Comparison of ENCODE assay signal across 26 cellular contexts in genomic region chr1:107943694-107944093, GRCh38. TPM values are rescaled to one million over a fixed set of nuclear protein-coding genes. Genes with fewer than 3 reads are reported as not detected.
DNase-seq lines count a peak whose midpoint lies in the region; ATAC-seq and TF ChIP-seq lines count a peak whose summit lies in the region.
"Had no signal": no experiment of that assay in that cellular context is flagged by ENCODE, and none has a peak within 500 bp of the region (broad histone marks: within the 10 kb centered on the region; RNA-seq: fewer than 3 reads in every experiment).

No MANE protein-coding gene starts in this region.

- peak in 1 of 2 donors; percentile 8 for DNase-seq in activated T-cell treated with anti-CD3 and anti-CD28 coated beads, Interleukin-2, amount 50 U/mL, for 72 hours
- no peak for DNase-seq in activated T-cell treated with anti-CD3 and anti-CD28 coated beads, Interleukin-2, amount 50 U/mL, for 48 hours
- DNase-seq in activated B cell treated with CpG ODN at 0.5 μM for 24 hours (no peak), naive B cell (no peak), COR-L47 (lab: John Stamatoyannopoulos, UW) (no peak), iPS-NIHi11 (ENCODE audit: low spot score) (no peak)
- DNase-seq: activated CD4-positive, alpha-beta memory T cell treated with anti-CD3 and anti-CD28 coated beads, Interleukin-2, amount 10 ng/mL, durations not matched to agents 7 days and 5 days; activated naive CD4-positive, alpha-beta T cell treated with Interleukin-2 at 50 U/mL for 16 hours; DMS153; effector CD4-positive, alpha-beta T cell; mucosa of descending colon; NCI-H1048; NCI-H1694; NCI-H2171; NCI-H510A; Right ventricle myocardium superior; sigmoid colon; stimulated activated CD4-positive, alpha-beta T cell treated with anti-CD3 and anti-CD28 coated beads, Interleukin-4, amount 100 ng/mL, for 24 hours; stimulated activated naive CD4-positive, alpha-beta T cell; T1000 had no signal

- H3K4me1 ChIP-seq in thymus (ENCODE audit: control insufficient read depth, insufficient read depth, low read length), result peaks cover 19% of the 10 kb centered on the region
- H3K4me1 ChIP-seq: sigmoid colon, vagina had no signal

- WGBS in thymus, result 14% methylated on average over 4 of the region's 4 CpGs

- H3K9me3 ChIP-seq in thymus (ENCODE audit: control insufficient read depth), result no peaks in the 10 kb centered on the region
- H3K9me3 ChIP-seq: breast epithelium, mucosa of descending colon, sigmoid colon, thoracic aorta, vagina had no signal

- H3K9me3 Mint-ChIP-seq in activated T-cell treated with anti-CD3 and anti-CD28 coated beads, Interleukin-2, amount 50 U/mL, for 72 hours, result peaks cover 0 to 2% of the 10 kb centered on the region in 2 donors
- H3K9me3 Mint-ChIP-seq in activated B cell treated with CpG ODN at 0.5 μM for 24 hours (no peaks in the 10 kb centered on the region), naive B cell (no peaks in the 10 kb centered on the region)
- H3K9me3 Mint-ChIP-seq: activated CD4-positive, alpha-beta memory T cell treated with anti-CD3 and anti-CD28 coated beads, Interleukin-2, amount 10 ng/mL, durations not matched to agents 7 days and 5 days had no signal

- CTCF ChIA-PET in activated B cell treated with CpG ODN at 0.5 μM for 24 hours (lab: Charles Lee), result no interaction called here

- H3K4me1 Mint-ChIP-seq in activated T-cell treated with anti-CD3 and anti-CD28 coated beads, Interleukin-2, amount 50 U/mL, for 72 hours (ENCODE audit: low read depth), result peaks cover 48% of the 10 kb centered on the region
- peaks cover 74% of the 10 kb centered on the region for H3K4me1 Mint-ChIP-seq in activated B cell treated with CpG ODN at 0.5 μM for 24 hours
- H3K4me1 Mint-ChIP-seq in naive B cell, result peaks cover 71 to 88% (median 84%) of the 10 kb centered on the region in 3 donors

- H3K27ac Mint-ChIP-seq in activated T-cell treated with anti-CD3 and anti-CD28 coated beads, Interleukin-2, amount 50 U/mL, for 72 hours, result peak overlapping the region; percentile 5
- H3K27ac Mint-ChIP-seq in activated B cell treated with CpG ODN at 0.5 μM for 24 hours, result peak overlapping the region; percentile 50
- peak overlapping the region in 5 of 6 donors; percentile 4 to 95 (median 71) for H3K27ac Mint-ChIP-seq in naive B cell
- H3K27ac Mint-ChIP-seq: activated CD4-positive, alpha-beta memory T cell treated with anti-CD3 and anti-CD28 coated beads, Interleukin-2, amount 10 ng/mL, durations not matched to agents 7 days and 5 days had no signal

- no peak overlapping the region for H3K4me3 Mint-ChIP-seq in activated T-cell treated with anti-CD3 and anti-CD28 coated beads, Interleukin-2, amount 50 U/mL, for 72 hours
- no peak overlapping the region for H3K4me3 Mint-ChIP-seq in activated B cell treated with CpG ODN at 0.5 μM for 24 hours
- peak overlapping the region in 2 of 8 donors; percentile 11 to 54 for H3K4me3 Mint-ChIP-seq in naive B cell
- H3K4me3 Mint-ChIP-seq: activated CD4-positive, alpha-beta memory T cell treated with anti-CD3 and anti-CD28 coated beads, Interleukin-2, amount 10 ng/mL, durations not matched to agents 7 days and 5 days had no signal

- no peaks in the 10 kb centered on the region for H3K36me3 Mint-ChIP-seq in activated T-cell treated with anti-CD3 and anti-CD28 coated beads, Interleukin-2, amount 50 U/mL, for 72 hours (ENCODE audit: insufficient read depth in 2 of 2)
- peaks cover 11% of the 10 kb centered on the region for H3K36me3 Mint-ChIP-seq in activated B cell treated with CpG ODN at 0.5 μM for 24 hours (ENCODE audit: low read depth)
- peaks cover 7 to 11% of the 10 kb centered on the region in 2 donors for H3K36me3 Mint-ChIP-seq in naive B cell

- no peaks in the 10 kb centered on the region for H3K36me3 ChIP-seq in thymus (ENCODE audit: control insufficient read depth, insufficient read depth)
- H3K36me3 ChIP-seq: breast epithelium, sigmoid colon, thoracic aorta, vagina had no signal

- H3K27me3 ChIP-seq in thymus (ENCODE audit: control insufficient read depth, insufficient read depth), result no peaks in the 10 kb centered on the region
- H3K27me3 ChIP-seq: breast epithelium, sigmoid colon, vagina had no signal

- intact Hi-C loops in activated B cell treated with CpG ODN at 0.5 μM for 24 hours (cut with micrococcal nuclease), result no loop called here

- H3K4me3 ChIP-seq in thymus (ENCODE audit: low read length), result no peak overlapping the region
- H3K4me3 ChIP-seq: breast epithelium, lung, mucosa of descending colon, sigmoid colon, thoracic aorta, vagina had no signal

- H3K27ac ChIP-seq in thymus (ENCODE audit: low read depth), result peak overlapping the region; percentile 78
- H3K27ac ChIP-seq: breast epithelium, sigmoid colon, thoracic aorta, vagina had no signal

- POLR2A ChIA-PET in activated B cell treated with CpG ODN at 0.5 μM for 24 hours (lab: Charles Lee), result no interaction called here

- H3K27me3 Mint-ChIP-seq in activated T-cell treated with anti-CD3 and anti-CD28 coated beads, Interleukin-2, amount 50 U/mL, for 72 hours (ENCODE audit: low read depth), result no peaks in the 10 kb centered on the region
- H3K27me3 Mint-ChIP-seq in activated B cell treated with CpG ODN at 0.5 μM for 24 hours (no peaks in the 10 kb centered on the region), naive B cell (no peaks in the 10 kb centered on the region)

- ATAC-seq in activated T-cell treated with anti-CD3 and anti-CD28 coated beads, Interleukin-2, amount 50 U/mL, for 72 hours (replicated peaks in 1 of 2), result peak; percentile 53 to 60
- ATAC-seq in activated B cell treated with CpG ODN at 0.5 μM for 24 hours (ENCODE audit: low read depth) (no peak), naive B cell (ENCODE audit: low read depth in 2 of 2) (no peak), HG03039 (IDR thresholded peaks at IDR 0.05; ENCODE audit: unreplicated experiment) (no peak)
- ATAC-seq: mucosa of descending colon had no signal

- no peak for TF ChIP-seq CTCF in activated B cell treated with CpG ODN at 0.5 μM for 24 hours (IDR thresholded peaks at IDR 0.05)

RNA-seq across cellular contexts. Expression of gene VAV3, which starts 21.3 kb away (rescaled TPM):
- total RNA-seq in activated T-cell treated with anti-CD3 and anti-CD28 coated beads, Interleukin-2, amount 50 U/mL, for 72 hours, result 1 to 10 TPM; 2.5 to 2.8 TPM
- 28.7 and 29.1 TPM in 2 replicates for total RNA-seq in activated B cell treated with CpG ODN at 0.5 μM for 24 hours
- 10 to 100 TPM; 24.8 to 45.9 (median 33.6) TPM for polyA plus RNA-seq in naive B cell (ENCODE audit: low read depth in 6 of 6)
- 7.9 TPM for polyA plus RNA-seq in thymus

Comparison
In these comparisons a context has a peak if more than half of its experiments do, and no peak if none do; other contexts are left out.
1. ATAC-seq: peak in activated T-cell treated with anti-CD3 and anti-CD28 coated beads, Interleukin-2, amount 50 U/mL, for 72 hours (2 of 2); none in activated B cell treated with CpG ODN at 0.5 μM for 24 hours (single experiment), naive B cell (0 of 2) and HG03039 (single experiment).
2. H3K27ac Mint-ChIP-seq: peak in every context shown above with its lines; median percentile 71 in naive B cell; 50 in activated B cell treated with CpG ODN at 0.5 μM for 24 hours; 5 in activated T-cell treated with anti-CD3 and anti-CD28 coated beads, Interleukin-2, amount 50 U/mL, for 72 hours.